ENCODE assay signal across 13 cellular contexts in genomic region chr19:8342316-8342683, GRCh38. TPM values are rescaled to one million over a fixed set of nuclear protein-coding genes. Genes with fewer than 3 reads are reported as not detected.
DNase-seq lines count a peak whose midpoint lies in the region; ATAC-seq and TF ChIP-seq lines count a peak whose summit lies in the region.
"Had no signal": no experiment of that assay in that cellular context is flagged by ENCODE, and none has a peak within 500 bp of the region (broad histone marks: within the 10 kb centered on the region; RNA-seq: fewer than 3 reads in every experiment).

No MANE protein-coding gene starts in this region.

- intact Hi-C loops in CD4-positive, alpha-beta T cell (cut with DNase I, micrococcal nuclease): no loop called here
- intact Hi-C loops in sigmoid colon (cut with DNase I): no loop called here

- TF ChIP-seq CTCF in CD4-positive, alpha-beta T cell (IDR thresholded peaks at IDR 0.05): no peak
- no peak for TF ChIP-seq CTCF in fibroblast of villous mesenchyme (IDR thresholded peaks at IDR 0.05; ENCODE audit: insufficient read depth, low read depth, low read length)
- TF ChIP-seq CTCF in sigmoid colon (IDR thresholded peaks at IDR 0.05): no peak
- no peak for TF ChIP-seq CTCF in GM10266 (IDR thresholded peaks at IDR 0.05; ENCODE audit: control insufficient read depth, insufficient read depth, low read depth, missing control alignments)

- no peak for DNase-seq in CD4-positive, alpha-beta T cell
- DNase-seq in T-helper 17 cell (no peak), fibroblast of villous mesenchyme (ENCODE audit: low read depth) (no peak), sigmoid colon (no peak), GM10266 (ENCODE audit: extremely low spot score) (no peak), COR-L47 (lab: John Stamatoyannopoulos, UW) (no peak)
- DNase-seq: activated CD4-positive, alpha-beta T cell treated with anti-CD3 and anti-CD28 coated beads for 48 hours; nucleus accumbens; SJCRH30; stimulated activated CD4-positive, alpha-beta T cell treated with anti-CD3 and anti-CD28 coated beads, Interleukin-2, amount 100 ng/mL, for 48 hours had no signal

- peaks cover 8% of the 10 kb centered on the region for H3K4me1 Mint-ChIP-seq in CD4-positive, alpha-beta T cell (ENCODE audit: low read depth)
- H3K4me1 Mint-ChIP-seq in T-helper 17 cell: peaks cover 10% of the 10 kb centered on the region

- peak overlapping the region; percentile 68 for H3K4me3 ChIP-seq in fibroblast of villous mesenchyme (ENCODE audit: low read depth, low read length)
- H3K4me3 ChIP-seq in sigmoid colon: peak overlapping the region; percentile 34 to 49 (median 43)
- H3K4me3 ChIP-seq: SJCRH30 had no signal

- peaks cover 21% of the 10 kb centered on the region for H3K27me3 Mint-ChIP-seq in CD4-positive, alpha-beta T cell
- H3K27me3 Mint-ChIP-seq in T-helper 17 cell: peaks cover 19% of the 10 kb centered on the region

- peak overlapping the region; percentile 67 for H3K4me3 Mint-ChIP-seq in CD4-positive, alpha-beta T cell
- peak overlapping the region; percentile 91 for H3K4me3 Mint-ChIP-seq in T-helper 17 cell

- POLR2A ChIA-PET in CD4-positive, alpha-beta T cell (lab: Charles Lee): interaction anchor here (2.1 to 2.4 kb wide), 2 partner anchors 21 to 171 kb away, joined by 7 read pairs; partner anchors contain the start of genes NDUFA7, RPS28 and ZNF414

- H3K9me3 ChIP-seq in CD4-positive, alpha-beta T cell (ENCODE audit: control insufficient read depth, low read length): no peaks in the 10 kb centered on the region
- H3K9me3 ChIP-seq in T-helper 17 cell (ENCODE audit: control insufficient read depth, low read length, poor library complexity, severe bottlenecking): no peaks in the 10 kb centered on the region
- H3K9me3 ChIP-seq in sigmoid colon: no peaks in the 10 kb centered on the region
- H3K9me3 ChIP-seq: SJCRH30 had no signal

- H3K27ac ChIP-seq in CD4-positive, alpha-beta T cell (ENCODE audit: low read depth, low read length): no peak overlapping the region
- H3K27ac ChIP-seq in sigmoid colon: peak overlapping the region in 3 of 4 donors; percentile 45 to 81 (median 60)
- H3K27ac ChIP-seq: HL-60, SJCRH30 had no signal

- H3K27me3 ChIP-seq in CD4-positive, alpha-beta T cell (ENCODE audit: control insufficient read depth, insufficient read depth, low read length): no peaks in the 10 kb centered on the region
- H3K27me3 ChIP-seq in sigmoid colon: peaks cover 13 to 50% (median 42%) of the 10 kb centered on the region in 3 donors
- H3K27me3 ChIP-seq: SJCRH30 had no signal

- no peaks in the 10 kb centered on the region for H3K36me3 Mint-ChIP-seq in CD4-positive, alpha-beta T cell (ENCODE audit: low read depth)
- H3K36me3 Mint-ChIP-seq in T-helper 17 cell (ENCODE audit: low read depth): no peaks in the 10 kb centered on the region

- CTCF ChIA-PET in CD4-positive, alpha-beta T cell (lab: Charles Lee): no interaction called here

- no peak overlapping the region for H3K27ac Mint-ChIP-seq in CD4-positive, alpha-beta T cell
- no peak overlapping the region for H3K27ac Mint-ChIP-seq in T-helper 17 cell

- TF ChIP-seq POLR2A in sigmoid colon (IDR thresholded peaks at IDR 0.05): no peak

- H3K36me3 ChIP-seq in sigmoid colon: no peaks in the 10 kb centered on the region
- H3K36me3 ChIP-seq: SJCRH30 had no signal

- peaks cover 0 to 13% (median 8%) of the 10 kb centered on the region in 4 donors for H3K4me1 ChIP-seq in sigmoid colon

- no peak for TF ChIP-seq EP300 in sigmoid colon (IDR thresholded peaks at IDR 0.05)

- no peak for ATAC-seq in CD4-positive, alpha-beta T cell (ENCODE audit: poor library complexity)
- ATAC-seq in T-helper 17 cell (no peak), HG02973 (IDR thresholded peaks at IDR 0.05; ENCODE audit: unreplicated experiment) (no peak), HG02840 (IDR thresholded peaks at IDR 0.05; ENCODE audit: low FRiP score, unreplicated experiment) (no peak)

- H3K9me3 Mint-ChIP-seq in CD4-positive, alpha-beta T cell: no peaks in the 10 kb centered on the region

- 34 to 47% methylated on average over 14 of the region's 14 CpGs for WGBS in sigmoid colon, 2 donors

RNA-seq across cellular contexts. Expression of gene KANK3, which starts 0.8 kb away (rescaled TPM):
- 1 to 10 TPM in 1 of 2 experiments, under 1 TPM in 1; 0.87 to 1.1 TPM for total RNA-seq in CD4-positive, alpha-beta T cell
- 1 to 10 TPM; 2.6 to 2.9 TPM for total RNA-seq in T-helper 17 cell
- total RNA-seq in fibroblast of villous mesenchyme: under 0.01 and 0.64 TPM in 2 replicates
- 1 to 10 TPM; 6.5 to 8.9 (median 8.4) TPM for total RNA-seq in sigmoid colon
- 1 to 10 TPM in 2 of 3 donors, under 1 TPM in 1; 0.92 to 4.9 (median 3.6) TPM for polyA plus RNA-seq in sigmoid colon

RNA-seq across cellular contexts. Expression of gene RPS28, which starts 21.0 kb away (rescaled TPM):
- 1,000 to 10,000 TPM; 3,333 to 3,342 TPM for total RNA-seq in CD4-positive, alpha-beta T cell
- total RNA-seq in T-helper 17 cell (1,000 to 10,000 TPM; 3,190 to 3,198 TPM), fibroblast of villous mesenchyme (86.4 and 117 TPM in 2 replicates), sigmoid colon (100 to 1,000 TPM; 244 to 601 (median 414) TPM)
- 100 to 1,000 TPM; 574 to 938 (median 657) TPM for polyA plus RNA-seq in sigmoid colon

RNA-seq across cellular contexts. Expression of gene NDUFA7, which starts 21.1 kb away (rescaled TPM):
- total RNA-seq in CD4-positive, alpha-beta T cell: 10 to 100 TPM; 42.0 to 42.7 TPM
- total RNA-seq in T-helper 17 cell (10 to 100 TPM; 24.4 to 31.9 TPM), fibroblast of villous mesenchyme (9.1 and 18.4 TPM in 2 replicates), sigmoid colon (10 to 100 TPM; 21.0 to 35.5 (median 27.5) TPM)
- polyA plus RNA-seq in sigmoid colon: 100 to 1,000 TPM; 115 to 146 (median 130) TPM

RNA-seq across cellular contexts. Expression of gene ANGPTL4, which starts 21.7 kb away (rescaled TPM):
- total RNA-seq in CD4-positive, alpha-beta T cell: not detected
- total RNA-seq in T-helper 17 cell (not detected), fibroblast of villous mesenchyme (0.64 and 1.3 TPM in 2 replicates), sigmoid colon (10 to 100 TPM in 3 of 4 donors, 1 to 10 TPM in 1; 7.1 to 31.6 (median 24.0) TPM)
- 10 to 100 TPM in 1 of 3 donors, 1 to 10 TPM in 2; 2.3 to 10.3 (median 2.4) TPM for polyA plus RNA-seq in sigmoid colon

RNA-seq across cellular contexts. Expression of gene CD320, which starts 34.1 kb away (rescaled TPM):
- 10 to 100 TPM; 17.1 to 17.6 TPM for total RNA-seq in CD4-positive, alpha-beta T cell
- 10 to 100 TPM; 21.1 to 27.4 TPM for total RNA-seq in T-helper 17 cell
- 18.1 and 29.0 TPM in 2 replicates for total RNA-seq in fibroblast of villous mesenchyme
- total RNA-seq in sigmoid colon: 10 to 100 TPM; 22.5 to 39.6 (median 28.7) TPM
- polyA plus RNA-seq in sigmoid colon: 10 to 100 TPM; 10.2 to 72.6 (median 12.0) TPM

Comparison
In these comparisons a context has a peak if more than half of its experiments do, and no peak if none do; other contexts are left out.
1. RNA of gene RPS28, which starts 21.0 kb away (total RNA-seq): 3,333 to 3,342 TPM in CD4-positive, alpha-beta T cell and 3,190 to 3,198 TPM in T-helper 17 cell; 244 to 601 TPM in sigmoid colon and 86.4 to 117 TPM in fibroblast of villous mesenchyme; every median in the first group is over 4 times any median in the second.